12 cellular contexts compared by ENCODE assay signal in the genomic region with DNA sequence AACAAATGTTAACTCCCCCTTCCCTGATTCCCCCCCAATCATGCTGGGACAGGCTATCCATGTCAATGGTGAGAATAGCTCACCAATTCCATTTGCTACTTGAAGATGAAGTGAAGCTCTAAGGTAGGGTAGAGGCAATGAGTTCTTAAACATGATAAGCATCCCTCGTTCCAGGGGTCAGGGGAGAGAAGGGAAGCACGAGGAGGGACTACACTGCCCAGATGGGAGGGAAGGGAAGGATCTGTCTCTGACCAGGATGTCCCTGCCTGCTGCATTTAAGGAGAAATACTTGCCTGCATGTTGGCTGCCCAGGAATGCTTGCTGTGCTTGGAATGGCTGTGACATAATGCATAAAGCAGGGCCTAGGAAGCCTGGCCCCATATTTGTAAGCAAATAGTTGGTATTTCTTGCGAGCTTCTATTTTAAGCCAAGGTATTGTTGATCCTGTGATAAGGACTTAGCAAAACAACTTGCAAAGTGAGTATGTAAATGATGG.
DNase-seq lines count a peak whose midpoint lies in the region; ATAC-seq, FAIRE-seq and TF ChIP-seq lines count a peak whose summit lies in the region.
"Had no signal": no experiment of that assay in that cellular context is flagged by ENCODE, and none has a peak within 500 bp of the region (broad histone marks: within the 10 kb centered on the region; RNA-seq: fewer than 3 reads in every experiment).

No MANE protein-coding gene starts in this region.

- CTCF ChIA-PET in HepG2 (lab: Yijun Ruan, JAX; ENCODE audit: low intra/inter-chr PET ratio, low total read pairs), result no interaction called here

- H2AFZ ChIP-seq in HepG2 (ENCODE audit: low read length), result no peak overlapping the region

- H3K4me3 ChIP-seq in HepG2 (replicated peaks in 1 of 3; ENCODE audit: insufficient read depth in 1 of 3, low read depth in 2 of 3, low read length in 3 of 3) (no peak overlapping the region), right lobe of liver (no peak overlapping the region), left lung (no peak overlapping the region)

- H4K20me1 ChIP-seq in HepG2 (ENCODE audit: insufficient read depth, low read length), result no peaks in the 10 kb centered on the region

- H3K4me1 ChIP-seq in HepG2 (ENCODE audit: insufficient read depth, low read length) (peaks cover 29% of the 10 kb centered on the region), right lobe of liver (peaks cover 0 to 12% (median 0%) of the 10 kb centered on the region in 4 donors), left lung (peaks cover 4 to 14% of the 10 kb centered on the region in 2 donors)

- POLR2A ChIA-PET in HepG2 (lab: Yijun Ruan, JAX), result interaction anchor here (1.2 kb wide), 1 partner anchor 153 kb away, joined by 3 read pairs; no protein-coding TSS in a partner anchor

- no peak for FAIRE-seq in HepG2 (lab: Jason Lieb, UNC)

- H3K9me3 ChIP-seq in HepG2 (ENCODE audit: low read length) (no peaks in the 10 kb centered on the region), right lobe of liver (no peaks in the 10 kb centered on the region), left lung (no peaks in the 10 kb centered on the region)

- no peak for TF ChIP-seq RAD21 in HepG2 (CRISPR knock-in tag; IDR thresholded peaks at IDR 0.05)

- H3K36me3 ChIP-seq in HepG2 (replicated peaks in 1 of 2; ENCODE audit: control insufficient read depth in 1 of 2, insufficient read depth in 2 of 2, low read length in 2 of 2), result peaks cover 15 to 35% of the 10 kb centered on the region in 2 experiments
- peaks cover 0 to 5% (median 0%) of the 10 kb centered on the region in 4 donors for H3K36me3 ChIP-seq in right lobe of liver
- peaks cover 0 to 84% of the 10 kb centered on the region in 2 donors for H3K36me3 ChIP-seq in left lung

- WGBS in HepG2 (ENCODE audit: low lambda C conversion rate), result 98% methylated on average over 3 of the region's 3 CpGs
- 100% methylated on average over 2 of the region's 3 CpGs for WGBS in right lobe of liver (ENCODE audit: insufficient coverage, low coverage, low lambda C conversion rate, missing lambda C conversion rate)

- TF ChIP-seq POLR2A in HepG2 (IDR thresholded peaks at IDR 0.05; ENCODE audit: insufficient read depth in 1 of 2, low read depth in 2 of 2, low read length in 2 of 2) (no peak), right lobe of liver (IDR thresholded peaks at IDR 0.05) (no peak)

- in situ Hi-C loops in HepG2 (cut with HindIII; ENCODE audit: extremely low pct_ligation_motif_present, low pct_unique_long_range_greater_than_20kb) (no loop called here), GM13976 (cut with MboI; ENCODE audit: low sequenced_read_pairs, unreplicated experiment) (no loop called here)

- no TSS peak for BruUV-seq in HepG2 (replicated peaks; lab: Mats Ljungman, UMichigan)

- H3K27me3 ChIP-seq in HepG2 (ENCODE audit: control insufficient read depth in 1 of 2, insufficient read depth in 2 of 2, low read length in 2 of 2) (no peaks in the 10 kb centered on the region), right lobe of liver (no peaks in the 10 kb centered on the region), left lung (no peaks in the 10 kb centered on the region)

- H3K9ac ChIP-seq in HepG2 (ENCODE audit: insufficient read depth, low read depth, low read length), result no peak overlapping the region

- ATAC-seq in HepG2, result no peak
- ATAC-seq in right lobe of liver, result no peak
- peak; percentile 77 for ATAC-seq in left lung
- ATAC-seq in HG03175 (IDR thresholded peaks at IDR 0.05; ENCODE audit: unreplicated experiment), result no peak
- ATAC-seq: sciatic nerve had no signal

- H3K4me2 ChIP-seq in HepG2 (ENCODE audit: low read depth, low read length), result 0 out of 2 replicates have a peak overlapping the region, but pooled peaks have one; percentile 12

- TF ChIP-seq CTCF in HepG2 (CRISPR knock-in tag; IDR thresholded peaks at IDR 0.05), result no peak
- TF ChIP-seq CTCF in right lobe of liver (IDR thresholded peaks at IDR 0.05), result no peak
- no peak for TF ChIP-seq CTCF in left lung (IDR thresholded peaks at IDR 0.05)
- no peak for TF ChIP-seq CTCF in GM13976 (IDR thresholded peaks at IDR 0.05; ENCODE audit: borderline replicate concordance, control extremely low read depth, extremely low read depth, insufficient read depth, missing control alignments)

- no peaks in the 10 kb centered on the region for H3K79me2 ChIP-seq in HepG2 (ENCODE audit: insufficient read depth, low read length)

- DNase-seq in HepG2 (ENCODE audit: low spot score), result no peak
- DNase-seq in right lobe of liver, result no peak
- peak; percentile 36 for DNase-seq in amniotic epithelial cell (ENCODE audit: low read depth)
- no peak for DNase-seq in left lung
- DNase-seq in GM13976 (ENCODE audit: low spot score), result no peak
- DNase-seq in superior temporal gyrus (ENCODE audit: extremely low spot score), result no peak
- DNase-seq in NAMALWA (ENCODE audit: low spot score), result no peak
- DNase-seq: activated T-cell treated with anti-CD3 and anti-CD28 coated beads, Interleukin-2, amount 50 U/mL, for 48 hours; C1 segment of cervical spinal cord; T-helper 9 cell had no signal

- intact Hi-C loops in HepG2 (cut with micrococcal nuclease; ENCODE audit: unreplicated experiment), result loop anchor here (10.0 kb wide), 2 partner anchors 160 to 230 kb away; partner anchors contain the start of gene PLXNC1
- intact Hi-C loops in right lobe of liver (cut with DNase I), result no loop called here
- intact Hi-C loops in left lung (cut with DNase I), result no loop called here

- H3K27ac ChIP-seq in HepG2 (ENCODE audit: extremely low read length, insufficient read depth, low read length) (no peak overlapping the region), right lobe of liver (no peak overlapping the region), left lung (no peak overlapping the region)

- no peak for TF ChIP-seq EP300 in HepG2 (IDR thresholded peaks at IDR 0.05; ENCODE audit: low read depth in 2 of 2, low read length in 2 of 2)
- no peak for TF ChIP-seq EP300 in HepG2 (CRISPR knock-in tag; IDR thresholded peaks at IDR 0.05; ENCODE audit: borderline replicate concordance)

TF ChIP-seq in HepG2, 621 proteins besides CTCF, POLR2A, EP300 and RAD21 (continues in another document):
- TF ChIP-seq ZNF367 (CRISPR knock-in tag; IDR thresholded peaks at IDR 0.05; ENCODE audit: borderline replicate concordance) (no peak), HES4 (CRISPR knock-in tag; IDR thresholded peaks at IDR 0.05; ENCODE audit: borderline replicate concordance) (no peak), RFXANK (CRISPR knock-in tag; IDR thresholded peaks at IDR 0.05) (no peak), HMG20B (CRISPR knock-in tag; conservative IDR thresholded peaks at IDR 0.05) (no peak), CEBPG (CRISPR knock-in tag; IDR thresholded peaks at IDR 0.05) (no peak), ZNF451 (CRISPR knock-in tag; IDR thresholded peaks at IDR 0.05) (no peak), MEIS2 (CRISPR knock-in tag; IDR thresholded peaks at IDR 0.05) (no peak), ARHGAP35 (CRISPR knock-in tag; IDR thresholded peaks at IDR 0.05; ENCODE audit: borderline replicate concordance) (no peak), ZNF652 (CRISPR knock-in tag; IDR thresholded peaks at IDR 0.05; ENCODE audit: borderline replicate concordance, low read depth) (no peak), ZNF720 (CRISPR knock-in tag; IDR thresholded peaks at IDR 0.05) (no peak), ZBTB43 (CRISPR knock-in tag; conservative IDR thresholded peaks at IDR 0.05) (no peak), MYNN (CRISPR knock-in tag; IDR thresholded peaks at IDR 0.05; ENCODE audit: low read depth) (no peak), CENPBD1 (CRISPR knock-in tag; IDR thresholded peaks at IDR 0.05; ENCODE audit: borderline replicate concordance, low read depth) (no peak), SETDB1 (CRISPR knock-in tag; IDR thresholded peaks at IDR 0.05; ENCODE audit: borderline replicate concordance) (no peak), RORA (CRISPR knock-in tag; IDR thresholded peaks at IDR 0.05) (no peak), PHF5A (CRISPR knock-in tag; IDR thresholded peaks at IDR 0.05; ENCODE audit: low read depth, unreplicated experiment) (no peak)
- TF ChIP-seq, protein P1, sequence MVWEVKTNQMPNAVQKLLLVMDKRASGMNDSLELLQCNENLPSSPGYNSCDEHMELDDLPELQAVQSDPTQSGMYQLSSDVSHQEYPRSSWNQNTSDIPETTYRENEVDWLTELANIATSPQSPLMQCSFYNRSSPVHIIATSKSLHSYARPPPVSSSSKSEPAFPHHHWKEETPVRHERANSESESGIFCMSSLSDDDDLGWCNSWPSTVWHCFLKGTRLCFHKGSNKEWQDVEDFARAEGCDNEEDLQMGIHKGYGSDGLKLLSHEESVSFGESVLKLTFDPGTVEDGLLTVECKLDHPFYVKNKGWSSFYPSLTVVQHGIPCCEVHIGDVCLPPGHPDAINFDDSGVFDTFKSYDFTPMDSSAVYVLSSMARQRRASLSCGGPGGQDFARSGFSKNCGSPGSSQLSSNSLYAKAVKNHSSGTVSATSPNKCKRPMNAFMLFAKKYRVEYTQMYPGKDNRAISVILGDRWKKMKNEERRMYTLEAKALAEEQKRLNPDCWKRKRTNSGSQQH (CRISPR knock-in tag; IDR thresholded peaks at IDR 0.05; ENCODE audit: low read depth), result no peak
- TF ChIP-seq, protein P2, sequence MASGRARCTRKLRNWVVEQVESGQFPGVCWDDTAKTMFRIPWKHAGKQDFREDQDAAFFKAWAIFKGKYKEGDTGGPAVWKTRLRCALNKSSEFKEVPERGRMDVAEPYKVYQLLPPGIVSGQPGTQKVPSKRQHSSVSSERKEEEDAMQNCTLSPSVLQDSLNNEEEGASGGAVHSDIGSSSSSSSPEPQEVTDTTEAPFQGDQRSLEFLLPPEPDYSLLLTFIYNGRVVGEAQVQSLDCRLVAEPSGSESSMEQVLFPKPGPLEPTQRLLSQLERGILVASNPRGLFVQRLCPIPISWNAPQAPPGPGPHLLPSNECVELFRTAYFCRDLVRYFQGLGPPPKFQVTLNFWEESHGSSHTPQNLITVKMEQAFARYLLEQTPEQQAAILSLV (CRISPR knock-in tag; IDR thresholded peaks at IDR 0.05; ENCODE audit: borderline replicate concordance), result no peak
